8 cellular contexts compared by ENCODE assay signal in genomic region chr7:5704534-5704922, GRCh38.
DNase-seq lines count a peak whose midpoint lies in the region; ATAC-seq, FAIRE-seq and TF ChIP-seq lines count a peak whose summit lies in the region.

No MANE protein-coding gene starts in this region.

- peaks cover 6 to 29% (median 23%) of the 10 kb centered on the region in 4 donors for H3K36me3 ChIP-seq in liver (ENCODE audit: control insufficient read depth in 4 of 4, insufficient read depth in 3 of 4, low read depth in 1 of 4, low read length in 3 of 4)

- no peak overlapping the region for H3K9ac ChIP-seq in liver (ENCODE audit: low read depth in 1 of 2, low read length in 2 of 2)

- no peak overlapping the region for H3K4me3 Mint-ChIP-seq in activated CD4-positive, alpha-beta T cell treated with anti-CD3 and anti-CD28 coated beads, Interleukin-2, amount 10 ng/mL, durations not matched to agents 7 days and 5 days

- H3K4me1 ChIP-seq in liver (ENCODE audit: control insufficient read depth in 4 of 4, insufficient read depth in 4 of 4, low read length in 3 of 4), result peaks cover 0 to 11% (median 11%) of the 10 kb centered on the region in 4 donors

- POLR2A ChIA-PET in activated CD4-positive, alpha-beta T cell treated with anti-CD3 and anti-CD28 coated beads, Interleukin-2, amount 10 ng/mL, durations not matched to agents 7 days and 5 days (lab: Charles Lee), result no interaction called here

- peak; percentile 99 for TF ChIP-seq RAD21 in liver (IDR thresholded peaks at IDR 0.05)

- H3K9me3 Mint-ChIP-seq in activated CD4-positive, alpha-beta T cell treated with anti-CD3 and anti-CD28 coated beads, Interleukin-2, amount 10 ng/mL, durations not matched to agents 7 days and 5 days, result no peaks in the 10 kb centered on the region

- peaks cover 34% of the 10 kb centered on the region for H3K36me3 Mint-ChIP-seq in activated CD4-positive, alpha-beta T cell treated with anti-CD3 and anti-CD28 coated beads, Interleukin-2, amount 10 ng/mL, durations not matched to agents 7 days and 5 days (ENCODE audit: low read depth)

- no peaks in the 10 kb centered on the region for H3K9me3 ChIP-seq in liver (ENCODE audit: control insufficient read depth in 4 of 4, low read length in 3 of 4)

- WGBS in liver, result 4% methylated on average over 2 of the region's 2 CpGs

- peaks cover 45% of the 10 kb centered on the region for H3K4me1 Mint-ChIP-seq in activated CD4-positive, alpha-beta T cell treated with anti-CD3 and anti-CD28 coated beads, Interleukin-2, amount 10 ng/mL, durations not matched to agents 7 days and 5 days

- H3K27me3 Mint-ChIP-seq in activated CD4-positive, alpha-beta T cell treated with anti-CD3 and anti-CD28 coated beads, Interleukin-2, amount 10 ng/mL, durations not matched to agents 7 days and 5 days, result no peaks in the 10 kb centered on the region

- H3K27ac ChIP-seq in dorsolateral prefrontal cortex (peak overlapping the region; percentile 33 to 98 (median 92)), liver (ENCODE audit: low read depth in 1 of 2, low read length in 2 of 2) (peak overlapping the region; percentile 24 to 39)

- CTCF ChIA-PET in activated CD4-positive, alpha-beta T cell treated with anti-CD3 and anti-CD28 coated beads, Interleukin-2, amount 10 ng/mL, durations not matched to agents 7 days and 5 days (lab: Charles Lee), result interaction anchor here (1.0 to 4.8 kb wide), 7 partner anchors 9 to 210 kb away, joined by 3 to 26 read pairs (median 7); no protein-coding TSS in a partner anchor

- TF ChIP-seq CTCF in dorsolateral prefrontal cortex (IDR thresholded peaks at IDR 0.05 in 54 of 56, conservative IDR thresholded peaks at IDR 0.05 in 2 of 56; ENCODE audit: low read depth in 1 of 56, partially characterized antibody in 56 of 56) (peak; percentile 88 to 99 (median 97)), liver (IDR thresholded peaks at IDR 0.05; ENCODE audit: low read depth, low read length, missing input control) (peak; percentile 92)

- DNase-seq in AG08396 (ENCODE audit: low spot score) (peak; percentile 65), H54 (ENCODE audit: insufficient read length, low spot score) (peak; percentile 56), NCI-H510A (lab: John Stamatoyannopoulos, UW) (peak; percentile 3), dorsolateral prefrontal cortex (peak; percentile 58 to 92 (median 82))
- DNase-seq in activated CD4-positive, alpha-beta T cell treated with anti-CD3 and anti-CD28 coated beads, Interleukin-2, amount 10 ng/mL, durations not matched to agents 7 days and 5 days, result peak; percentile 83
- peak; percentile 61 to 75 for DNase-seq in stimulated activated CD4-positive, alpha-beta T cell treated with anti-CD3 and anti-CD28 coated beads, Interleukin-4, amount 100 ng/mL, for 4 hours

- no peak for TF ChIP-seq POLR2A in H54 (IDR thresholded peaks at IDR 0.05; ENCODE audit: low read depth, low read length)

- H3K27me3 ChIP-seq in dorsolateral prefrontal cortex (no peaks in the 10 kb centered on the region), liver (ENCODE audit: control insufficient read depth in 4 of 4, insufficient read depth in 4 of 4, low read length in 3 of 4) (no peaks in the 10 kb centered on the region)

- FAIRE-seq in H54 (lab: Jason Lieb, UNC), result peak; percentile 85

- intact Hi-C loops in dorsolateral prefrontal cortex (cut with DNase I), result loop anchor here (1.0 to 10.0 kb wide), 6 partner anchors 26 to 340 kb away; no protein-coding TSS in a partner anchor

- H3K4me3 ChIP-seq in dorsolateral prefrontal cortex (peak overlapping the region in 30 of 59 donors; percentile 2 to 44 (median 24)), liver (ENCODE audit: low read depth in 1 of 3, low read length in 3 of 3) (no peak overlapping the region)

- no peak for ATAC-seq in HG03159 (IDR thresholded peaks at IDR 0.05; ENCODE audit: unreplicated experiment)

- no peak overlapping the region for H3K27ac Mint-ChIP-seq in activated CD4-positive, alpha-beta T cell treated with anti-CD3 and anti-CD28 coated beads, Interleukin-2, amount 10 ng/mL, durations not matched to agents 7 days and 5 days

TF ChIP-seq in liver, 16 proteins besides CTCF, POLR2A, EP300 and RAD21:
- TF ChIP-seq FOXA1 (IDR thresholded peaks at IDR 0.05) (peak; percentile 37), TAF1 (conservative IDR thresholded peaks at IDR 0.05) (no peak), SP1 (IDR thresholded peaks at IDR 0.05) (peak; percentile 24), HNF4G (IDR thresholded peaks at IDR 0.05) (no peak), MAX (IDR thresholded peaks at IDR 0.05) (no peak), RXRA (IDR thresholded peaks at IDR 0.05) (peak in 1 of 2 donors; percentile 37), ZBTB33 (IDR thresholded peaks at IDR 0.05) (no peak), NR2F2 (IDR thresholded peaks at IDR 0.05) (no peak), ATF3 (IDR thresholded peaks at IDR 0.05) (no peak), FOXA2 (IDR thresholded peaks at IDR 0.05) (peak; percentile 62), EGR1 (IDR thresholded peaks at IDR 0.05; ENCODE audit: low read depth in 2 of 2) (no peak), GABPA (IDR thresholded peaks at IDR 0.05 in 1 of 2, conservative IDR thresholded peaks at IDR 0.05 in 1 of 2) (no peak), YY1 (IDR thresholded peaks at IDR 0.05) (no peak), HNF4A (conservative IDR thresholded peaks at IDR 0.05) (peak in 1 of 2 donors; percentile 36), JUND (IDR thresholded peaks at IDR 0.05) (peak in 1 of 2 donors; percentile 15)
- TF ChIP-seq, protein P1, sequence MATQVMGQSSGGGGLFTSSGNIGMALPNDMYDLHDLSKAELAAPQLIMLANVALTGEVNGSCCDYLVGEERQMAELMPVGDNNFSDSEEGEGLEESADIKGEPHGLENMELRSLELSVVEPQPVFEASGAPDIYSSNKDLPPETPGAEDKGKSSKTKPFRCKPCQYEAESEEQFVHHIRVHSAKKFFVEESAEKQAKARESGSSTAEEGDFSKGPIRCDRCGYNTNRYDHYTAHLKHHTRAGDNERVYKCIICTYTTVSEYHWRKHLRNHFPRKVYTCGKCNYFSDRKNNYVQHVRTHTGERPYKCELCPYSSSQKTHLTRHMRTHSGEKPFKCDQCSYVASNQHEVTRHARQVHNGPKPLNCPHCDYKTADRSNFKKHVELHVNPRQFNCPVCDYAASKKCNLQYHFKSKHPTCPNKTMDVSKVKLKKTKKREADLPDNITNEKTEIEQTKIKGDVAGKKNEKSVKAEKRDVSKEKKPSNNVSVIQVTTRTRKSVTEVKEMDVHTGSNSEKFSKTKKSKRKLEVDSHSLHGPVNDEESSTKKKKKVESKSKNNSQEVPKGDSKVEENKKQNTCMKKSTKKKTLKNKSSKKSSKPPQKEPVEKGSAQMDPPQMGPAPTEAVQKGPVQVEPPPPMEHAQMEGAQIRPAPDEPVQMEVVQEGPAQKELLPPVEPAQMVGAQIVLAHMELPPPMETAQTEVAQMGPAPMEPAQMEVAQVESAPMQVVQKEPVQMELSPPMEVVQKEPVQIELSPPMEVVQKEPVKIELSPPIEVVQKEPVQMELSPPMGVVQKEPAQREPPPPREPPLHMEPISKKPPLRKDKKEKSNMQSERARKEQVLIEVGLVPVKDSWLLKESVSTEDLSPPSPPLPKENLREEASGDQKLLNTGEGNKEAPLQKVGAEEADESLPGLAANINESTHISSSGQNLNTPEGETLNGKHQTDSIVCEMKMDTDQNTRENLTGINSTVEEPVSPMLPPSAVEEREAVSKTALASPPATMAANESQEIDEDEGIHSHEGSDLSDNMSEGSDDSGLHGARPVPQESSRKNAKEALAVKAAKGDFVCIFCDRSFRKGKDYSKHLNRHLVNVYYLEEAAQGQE (IDR thresholded peaks at IDR 0.05), result no peak

Comparison
In these comparisons a context has a peak if more than half of its experiments do, and no peak if none do; other contexts are left out.
1. DNase-seq: peak in every context shown above with its lines; median percentile 83 in activated CD4-positive, alpha-beta T cell treated with anti-CD3 and anti-CD28 coated beads, Interleukin-2, amount 10 ng/mL, durations not matched to agents 7 days and 5 days; 82 in dorsolateral prefrontal cortex; 68 in stimulated activated CD4-positive, alpha-beta T cell treated with anti-CD3 and anti-CD28 coated beads, Interleukin-4, amount 100 ng/mL, for 4 hours; 65 in AG08396; 56 in H54; 3 in NCI-H510A.
2. H3K4me3 ChIP-seq: peak in dorsolateral prefrontal cortex (30 of 59); none in liver (0 of 3).